37 cellular contexts compared by ENCODE assay signal in the genomic region with DNA sequence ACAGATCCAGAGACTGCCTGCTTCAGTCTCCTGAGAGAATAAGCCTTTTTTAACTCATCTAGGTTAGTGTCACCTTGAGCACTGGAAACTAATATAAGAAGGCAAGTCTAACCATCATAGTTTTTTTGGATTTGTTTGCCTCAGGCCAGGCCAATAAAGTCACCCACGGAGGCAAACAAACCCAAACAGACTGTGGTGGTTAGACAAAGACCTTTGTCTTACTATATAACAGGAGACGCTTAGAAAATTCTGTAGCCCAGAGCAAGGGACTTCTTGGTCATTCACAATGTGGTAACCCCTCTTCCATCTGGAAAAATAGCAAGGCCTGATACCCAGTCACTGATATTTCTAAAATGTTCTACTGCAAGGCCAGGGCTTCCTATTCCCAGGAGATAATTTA. TPM values are rescaled to one million over a fixed set of nuclear protein-coding genes. Genes with fewer than 3 reads are reported as not detected.
"Had no signal": no experiment of that assay in that cellular context is flagged by ENCODE, and none has a peak within 500 bp of the region (broad histone marks: within the 10 kb centered on the region; RNA-seq: fewer than 3 reads in every experiment).

No MANE protein-coding gene starts in this region.

- H3K27ac Mint-ChIP-seq: activated B cell treated with CpG ODN at 0.5 μM for 24 hours; activated CD4-positive, alpha-beta memory T cell treated with anti-CD3 and anti-CD28 coated beads for 36 hours; activated CD4-positive, alpha-beta T cell treated with anti-CD3 and anti-CD28 coated beads, Interleukin-2, amount 10 ng/mL, durations not matched to agents 7 days and 5 days; activated CD8-positive, alpha-beta T cell treated with anti-CD3 and anti-CD28 coated beads for 36 hours; activated naive CD4-positive, alpha-beta T cell treated with anti-CD3 and anti-CD28 coated beads for 36 hours; activated naive CD4-positive, alpha-beta T cell treated with anti-CD3 and anti-CD28 coated beads, Interleukin-2, amount 50 U/mL, for 72 hours; activated naive CD8-positive, alpha-beta T cell treated with anti-CD3 and anti-CD28 coated beads for 36 hours; activated T-cell treated with anti-CD3 and anti-CD28 coated beads, Interleukin-2, amount 50 U/mL, for 72 hours; activated T-helper 1 cell treated with anti-CD3 and anti-CD28 coated beads, Interleukin-12 subunit alpha, Interleukin-12 subunit beta, Interleukin-2, Interleukin-4 antibody, amounts not matched to agents 30 ng/mL and 10 ng/mL and 1 ng/mL, durations not matched to agents 14 hours and 24 hours and 36 hours; activated T-helper 17 cell treated with anti-CD3 and anti-CD28 coated beads, Interleukin-2, amount 50 U/mL, for 72 hours; T-helper 1 cell treated with Interleukin-12 subunit alpha and Interleukin-12 subunit beta and Interleukin-4 antibody, amounts not matched to agents 30 μg/mL and 1 μg/mL, for 36 hours; T-helper 2 cell treated with Interferon-gamma antibody and Interleukin-4, amounts not matched to agents 5 μg/mL and 100 μg/mL, for 36 hours had no signal

- H3K4me1 Mint-ChIP-seq: activated B cell treated with CpG ODN at 0.5 μM for 24 hours; activated CD4-positive, alpha-beta T cell treated with anti-CD3 and anti-CD28 coated beads, Interleukin-2, amount 10 ng/mL, durations not matched to agents 7 days and 5 days; activated naive CD8-positive, alpha-beta T cell treated with anti-CD3 and anti-CD28 coated beads for 36 hours; activated T-helper 17 cell treated with anti-CD3 and anti-CD28 coated beads, Interleukin-2, amount 50 U/mL, for 72 hours had no signal

- H3K4me3 ChIP-seq: adrenal gland, body of pancreas, cardiac muscle cell had no signal

- H3K36me3 ChIP-seq: adrenal gland, brain microvascular endothelial cell, cardiac muscle cell had no signal

- H3K36me3 Mint-ChIP-seq: activated CD4-positive, alpha-beta memory T cell treated with anti-CD3 and anti-CD28 coated beads for 36 hours; activated naive CD4-positive, alpha-beta T cell treated with anti-CD3 and anti-CD28 coated beads, Interleukin-2, amount 50 U/mL, for 72 hours; activated naive CD8-positive, alpha-beta T cell treated with anti-CD3 and anti-CD28 coated beads for 36 hours had no signal

- H3K4me3 Mint-ChIP-seq: activated B cell treated with CpG ODN at 0.5 μM for 24 hours; activated CD4-positive, alpha-beta memory T cell treated with anti-CD3 and anti-CD28 coated beads for 36 hours; activated CD4-positive, alpha-beta T cell treated with anti-CD3 and anti-CD28 coated beads, Interleukin-2, amount 10 ng/mL, durations not matched to agents 7 days and 5 days; activated CD8-positive, alpha-beta T cell treated with anti-CD3 and anti-CD28 coated beads for 36 hours; activated naive CD4-positive, alpha-beta T cell treated with anti-CD3 and anti-CD28 coated beads for 36 hours; activated naive CD8-positive, alpha-beta T cell treated with anti-CD3 and anti-CD28 coated beads for 36 hours; activated T-cell treated with anti-CD3 and anti-CD28 coated beads, Interleukin-2, amount 50 U/mL, for 4 hours; activated T-cell treated with anti-CD3 and anti-CD28 coated beads, Interleukin-2, amount 50 U/mL, for 72 hours; activated T-helper 1 cell treated with anti-CD3 and anti-CD28 coated beads, Interleukin-12 subunit alpha, Interleukin-12 subunit beta, Interleukin-2, Interleukin-4 antibody, amounts not matched to agents 30 ng/mL and 10 ng/mL and 1 ng/mL, durations not matched to agents 14 hours and 24 hours and 36 hours; activated T-helper 17 cell treated with anti-CD3 and anti-CD28 coated beads, Interleukin-2, amount 50 U/mL, for 72 hours; T-helper 1 cell treated with Interleukin-12 subunit alpha and Interleukin-12 subunit beta and Interleukin-4 antibody, amounts not matched to agents 30 μg/mL and 1 μg/mL, for 36 hours; T-helper 2 cell treated with Interferon-gamma antibody and Interleukin-4, amounts not matched to agents 5 μg/mL and 100 μg/mL, for 36 hours had no signal

- H3K27me3 Mint-ChIP-seq: activated B cell treated with CpG ODN at 0.5 μM for 24 hours had no signal

- H3K9me3 ChIP-seq: adrenal gland, body of pancreas had no signal

- DNase-seq: activated B cell treated with CpG ODN at 0.5 μM for 24 hours; activated CD4-positive, alpha-beta memory T cell treated with anti-CD3 and anti-CD28 coated beads for 36 hours; activated CD4-positive, alpha-beta T cell treated with anti-CD3 and anti-CD28 coated beads for 4 hours; activated CD4-positive, alpha-beta T cell treated with anti-CD3 and anti-CD28 coated beads, Interleukin-2, amount 10 ng/mL, durations not matched to agents 7 days and 5 days; activated CD4-positive, alpha-beta T cell treated with anti-CD3 and anti-CD28 coated beads, Interleukin-2, amount 50 U/mL, for 4 hours; activated CD4-positive, CD25-positive, alpha-beta regulatory T cell treated with anti-CD3 and anti-CD28 coated beads, Interleukin-2, amount 50 U/mL, for 72 hours; activated CD8-positive, alpha-beta memory T cell treated with anti-CD3 and anti-CD28 coated beads, Interleukin-2, amount 50 U/mL, for 4 hours; activated CD8-positive, alpha-beta T cell treated with anti-CD3 and anti-CD28 coated beads for 36 hours; activated effector memory CD4-positive, alpha-beta T cell treated with anti-CD3 and anti-CD28 coated beads, Interleukin-2, amount 50 U/mL, for 16 hours; activated gamma-delta T cell treated with Interleukin-2 at 50 U/mL for 16 hours; activated naive CD4-positive, alpha-beta T cell; activated naive CD4-positive, alpha-beta T cell treated with anti-CD3 and anti-CD28 coated beads for 36 hours; activated naive CD4-positive, alpha-beta T cell treated with anti-CD3 and anti-CD28 coated beads, Interleukin-2, amount 50 U/mL, for 16 hours; activated naive CD8-positive, alpha-beta T cell treated with anti-CD3 and anti-CD28 coated beads for 36 hours; activated T-cell treated with anti-CD3 and anti-CD28 coated beads for 4 hours; activated T-cell treated with anti-CD3 and anti-CD28 coated beads, Interleukin-2, amount 50 U/mL, for 1 hour; activated T-cell treated with anti-CD3 and anti-CD28 coated beads, Interleukin-2, amount 50 U/mL, for 4 hours; activated T-cell treated with anti-CD3 and anti-CD28 coated beads, Interleukin-2, amount 50 U/mL, for 72 hours; adrenal gland; amniotic stem cell; aorta; body of pancreas; brain microvascular endothelial cell; caudate nucleus; SW 1271; T-helper 1 cell; T-helper 2 cell; T-helper 9 cell had no signal

- H3K27ac ChIP-seq: adrenal gland, body of pancreas, brain microvascular endothelial cell, cardiac muscle cell, VCaP had no signal

- ATAC-seq: activated CD8-positive, alpha-beta T cell treated with anti-CD3 and anti-CD28 coated beads for 36 hours; activated naive CD4-positive, alpha-beta T cell treated with anti-CD3 and anti-CD28 coated beads, Interleukin-2, amount 50 U/mL, for 72 hours; activated T-cell treated with anti-CD3 and anti-CD28 coated beads, Interleukin-2, amount 50 U/mL, for 4 hours; activated T-cell treated with anti-CD3 and anti-CD28 coated beads, Interleukin-2, amount 50 U/mL, for 72 hours; activated T-helper 17 cell treated with anti-CD3 and anti-CD28 coated beads, Interleukin-2, amount 50 U/mL, for 72 hours; body of pancreas had no signal

- H3K9me3 Mint-ChIP-seq: activated B cell treated with CpG ODN at 0.5 μM for 24 hours; activated CD4-positive, alpha-beta memory T cell treated with anti-CD3 and anti-CD28 coated beads for 36 hours; activated CD4-positive, alpha-beta T cell treated with anti-CD3 and anti-CD28 coated beads, Interleukin-2, amount 10 ng/mL, durations not matched to agents 7 days and 5 days; activated CD8-positive, alpha-beta T cell treated with anti-CD3 and anti-CD28 coated beads for 36 hours; activated naive CD4-positive, alpha-beta T cell treated with anti-CD3 and anti-CD28 coated beads for 36 hours; activated naive CD8-positive, alpha-beta T cell treated with anti-CD3 and anti-CD28 coated beads for 36 hours; activated T-cell treated with anti-CD3 and anti-CD28 coated beads, Interleukin-2, amount 50 U/mL, for 4 hours; activated T-cell treated with anti-CD3 and anti-CD28 coated beads, Interleukin-2, amount 50 U/mL, for 72 hours; activated T-helper 1 cell treated with anti-CD3 and anti-CD28 coated beads, Interleukin-12 subunit alpha, Interleukin-12 subunit beta, Interleukin-2, Interleukin-4 antibody, amounts not matched to agents 30 ng/mL and 10 ng/mL and 1 ng/mL, durations not matched to agents 14 hours and 24 hours and 36 hours; activated T-helper 17 cell treated with anti-CD3 and anti-CD28 coated beads, Interleukin-2, amount 50 U/mL, for 72 hours; T-helper 1 cell treated with Interleukin-12 subunit alpha and Interleukin-12 subunit beta and Interleukin-4 antibody, amounts not matched to agents 30 μg/mL and 1 μg/mL, for 36 hours; T-helper 2 cell treated with Interferon-gamma antibody and Interleukin-4, amounts not matched to agents 5 μg/mL and 100 μg/mL, for 36 hours had no signal

- FAIRE-seq: astrocyte, TTC549 had no signal

- H3K27me3 ChIP-seq: adrenal gland, body of pancreas, brain microvascular endothelial cell, cardiac muscle cell had no signal

RNA-seq across cellular contexts. Expression of a gene that starts 45.3 kb away (rescaled TPM):
- total RNA-seq: activated T-helper 1 cell treated with anti-CD3 and anti-CD28 coated beads, Interleukin-12 subunit alpha, Interleukin-12 subunit beta, Interleukin-2, Interleukin-4 antibody, amounts not matched to agents 30 ng/mL and 10 ng/mL and 1 ng/mL, durations not matched to agents 14 hours and 24 hours and 36 hours had no signal
